In genomic region chr14:20781805-20782204, GRCh38 we compare ENCODE assay signal across 10 cellular contexts. TPM values are rescaled to one million over a fixed set of nuclear protein-coding genes. Genes with fewer than 3 reads are reported as not detected.
DNase-seq lines count a peak whose midpoint lies in the region; ATAC-seq, FAIRE-seq and TF ChIP-seq lines count a peak whose summit lies in the region.
"Had no signal": no experiment of that assay in that cellular context is flagged by ENCODE, and none has a peak within 500 bp of the region (broad histone marks: within the 10 kb centered on the region; RNA-seq: fewer than 3 reads in every experiment).

No MANE protein-coding gene starts in this region.

- H3K27ac ChIP-seq in breast epithelium (peak overlapping the region in 1 of 2 donors; percentile 40), mammary epithelial cell (ENCODE audit: insufficient read depth, low read depth, low read length) (no peak overlapping the region), astrocyte (ENCODE audit: low read depth, low read length) (no peak overlapping the region), transverse colon (peak overlapping the region; percentile 67 to 83 (median 77)), GM23248 (no peak overlapping the region), body of pancreas (peak overlapping the region in 1 of 4 donors; percentile 61)

- TF ChIP-seq CTCF in breast epithelium (IDR thresholded peaks at IDR 0.05) = no peak
- no peak for TF ChIP-seq CTCF in mammary epithelial cell (conservative IDR thresholded peaks at IDR 0.05 in 1 of 2, IDR thresholded peaks at IDR 0.05 in 1 of 2; ENCODE audit: extremely low read depth in 1 of 2, insufficient read depth in 1 of 2, low read depth in 1 of 2, low read length in 2 of 2)
- no peak for TF ChIP-seq CTCF in astrocyte (IDR thresholded peaks at IDR 0.05; ENCODE audit: insufficient read depth, low read depth, low read length)
- no peak for TF ChIP-seq CTCF in mucosa of descending colon (IDR thresholded peaks at IDR 0.05)
- no peak for TF ChIP-seq CTCF in transverse colon (IDR thresholded peaks at IDR 0.05)
- TF ChIP-seq CTCF in body of pancreas (IDR thresholded peaks at IDR 0.05) = no peak

- FAIRE-seq in astrocyte (lab: Jason Lieb, UNC) = no peak

- CTCF ChIA-PET in mammary epithelial cell (lab: Charles Lee; ENCODE audit: low non-redundant PET) = interaction anchor here (0.7 kb wide), 1 partner anchor 189 kb away, joined by 3 read pairs; no protein-coding TSS in a partner anchor

- H3K4me2 ChIP-seq in mammary epithelial cell (ENCODE audit: insufficient read depth, low read depth, low read length) (no peak overlapping the region), astrocyte (ENCODE audit: low read length) (no peak overlapping the region), GM23248 (ENCODE audit: unreplicated experiment) (no peak overlapping the region)

- H3K27me3 Mint-ChIP-seq in astrocyte (ENCODE audit: low read depth, unreplicated experiment) = no peaks in the 10 kb centered on the region

- H3K27ac Mint-ChIP-seq in astrocyte (ENCODE audit: unreplicated experiment) = peak overlapping the region; percentile 48

- 78% methylated on average over 4 of the region's 4 CpGs for WGBS in mammary epithelial cell (ENCODE audit: low coverage, missing lambda C conversion rate)
- WGBS in transverse colon (ENCODE audit: low coverage in 1 of 2), 2 donors = 19 to 31% methylated on average over 2 to 4 of the region's 4 CpGs
- 9 to 10% methylated on average over 4 of the region's 4 CpGs for WGBS in GM23248 (ENCODE audit: low coverage in 1 of 2, low lambda C conversion rate in 2 of 2, missing lambda C conversion rate in 2 of 2), 2 experiments
- WGBS in body of pancreas, 2 donors = 41 to 61% methylated on average over 4 of the region's 4 CpGs

- H3K9ac ChIP-seq in mammary epithelial cell (ENCODE audit: insufficient read depth, low read length) (no peak overlapping the region), astrocyte (ENCODE audit: low read length) (no peak overlapping the region), GM23248 (no peak overlapping the region)

- dilution Hi-C loops in mammary epithelial cell (cut with HindIII; ENCODE audit: low sequenced_read_pairs) = loop anchor here (5.0 kb wide), 2 partner anchors 70 to 90 kb away; no protein-coding TSS in a partner anchor

- H4K20me1 ChIP-seq in mammary epithelial cell (ENCODE audit: insufficient read depth, low read length) = no peaks in the 10 kb centered on the region
- no peaks in the 10 kb centered on the region for H4K20me1 ChIP-seq in astrocyte (ENCODE audit: insufficient read depth, low read length)
- no peaks in the 10 kb centered on the region for H4K20me1 ChIP-seq in GM23248 (ENCODE audit: insufficient read depth)

- H3K9me3 Mint-ChIP-seq in astrocyte (ENCODE audit: unreplicated experiment) = peaks cover 2% of the 10 kb centered on the region

- H3K9me2 ChIP-seq in GM23248 (ENCODE audit: insufficient read depth) = no peaks in the 10 kb centered on the region

- in situ Hi-C loops in mammary epithelial cell (cut with MboI; ENCODE audit: low sequenced_read_pairs in 2 of 2) (no loop called here), transverse colon (cut with MboI; ENCODE audit: low pct_ligation_motif_present in 1 of 4, low pct_unique_long_range_greater_than_20kb in 1 of 4, low sequenced_read_pairs in 3 of 4) (no loop called here), GM23248 (cut with MboI) (no loop called here)

- H3K27me3 ChIP-seq in breast epithelium (no peaks in the 10 kb centered on the region), mammary epithelial cell (ENCODE audit: insufficient read depth, low read length) (no peaks in the 10 kb centered on the region), astrocyte (ENCODE audit: insufficient read depth, low read length) (no peaks in the 10 kb centered on the region), transverse colon (no peaks in the 10 kb centered on the region), GM23248 (replicated peaks; ENCODE audit: insufficient read depth) (no peaks in the 10 kb centered on the region), body of pancreas (no peaks in the 10 kb centered on the region)

- H3K4me1 ChIP-seq in breast epithelium (no peaks in the 10 kb centered on the region), mammary epithelial cell (ENCODE audit: insufficient read depth, low read length) (no peaks in the 10 kb centered on the region), astrocyte (ENCODE audit: insufficient read depth, low read length) (no peaks in the 10 kb centered on the region), mucosa of descending colon (ENCODE audit: low read depth) (peaks cover 27% of the 10 kb centered on the region), transverse colon (peaks cover 4 to 39% (median 23%) of the 10 kb centered on the region in 4 donors), GM23248 (ENCODE audit: insufficient read depth) (no peaks in the 10 kb centered on the region), body of pancreas (no peaks in the 10 kb centered on the region)

- no peaks in the 10 kb centered on the region for H3K9me3 ChIP-seq in breast epithelium
- H3K9me3 ChIP-seq in mammary epithelial cell (replicated peaks; ENCODE audit: insufficient read depth, low read length) = no peaks in the 10 kb centered on the region
- no peaks in the 10 kb centered on the region for H3K9me3 ChIP-seq in astrocyte (ENCODE audit: insufficient read depth, low read depth, low read length)
- no peaks in the 10 kb centered on the region for H3K9me3 ChIP-seq in mucosa of descending colon
- no peaks in the 10 kb centered on the region for H3K9me3 ChIP-seq in transverse colon
- no peaks in the 10 kb centered on the region for H3K9me3 ChIP-seq in GM23248 (ENCODE audit: low read depth)
- no peaks in the 10 kb centered on the region for H3K9me3 ChIP-seq in body of pancreas

- H3K36me3 ChIP-seq in breast epithelium (no peaks in the 10 kb centered on the region), mammary epithelial cell (ENCODE audit: insufficient read depth, low read length) (no peaks in the 10 kb centered on the region), astrocyte (ENCODE audit: insufficient read depth, low read length) (no peaks in the 10 kb centered on the region), mucosa of descending colon (ENCODE audit: low read depth) (no peaks in the 10 kb centered on the region), transverse colon (no peaks in the 10 kb centered on the region), GM23248 (ENCODE audit: low read depth) (no peaks in the 10 kb centered on the region), body of pancreas (replicated peaks in 1 of 2; ENCODE audit: insufficient read depth in 1 of 2, low read depth in 2 of 2) (no peaks in the 10 kb centered on the region)

- ATAC-seq in mucosa of descending colon (peak; percentile 39), body of pancreas (no peak), GM18870 (IDR thresholded peaks at IDR 0.05; ENCODE audit: unreplicated experiment) (no peak)

- H3K4me3 Mint-ChIP-seq in astrocyte (ENCODE audit: unreplicated experiment) = no peak overlapping the region

- H3K4me3 ChIP-seq in breast epithelium = peak overlapping the region; percentile 26 to 33 (median 26)
- H3K4me3 ChIP-seq in mammary epithelial cell (replicated peaks in 1 of 3; ENCODE audit: insufficient read depth in 1 of 3, low read depth in 2 of 3, low read length in 3 of 3) = no peak overlapping the region
- no peak overlapping the region for H3K4me3 ChIP-seq in astrocyte (ENCODE audit: insufficient read depth, low read depth, low read length)
- H3K4me3 ChIP-seq in mucosa of descending colon = no peak overlapping the region
- H3K4me3 ChIP-seq in transverse colon = peak overlapping the region in 1 of 4 donors; percentile 31
- H3K4me3 ChIP-seq in GM23248 = no peak overlapping the region
- no peak overlapping the region for H3K4me3 ChIP-seq in body of pancreas

- H2AFZ ChIP-seq in mammary epithelial cell (ENCODE audit: low read depth, low read length) (no peak overlapping the region), astrocyte (ENCODE audit: low read depth, low read length) (no peak overlapping the region), GM23248 (no peak overlapping the region)

- H3F3A ChIP-seq in GM23248 (ENCODE audit: insufficient read depth) = no peaks in the 10 kb centered on the region

- H3K79me2 ChIP-seq in mammary epithelial cell (ENCODE audit: insufficient read depth, low read length) (no peaks in the 10 kb centered on the region), astrocyte (ENCODE audit: insufficient read depth, low read length) (no peaks in the 10 kb centered on the region), GM23248 (ENCODE audit: insufficient read depth) (no peaks in the 10 kb centered on the region)

- DNase-seq in breast epithelium (ENCODE audit: low spot score in 2 of 2) (no peak), mammary epithelial cell (no peak), astrocyte (ENCODE audit: low read depth) (no peak), mucosa of descending colon (peak in 1 of 3 donors; percentile 17), transverse colon (no peak), GM23248 (no peak), body of pancreas (no peak)

- BruUV-seq in mammary epithelial cell (replicated peaks; lab: Mats Ljungman, UMichigan) = no TSS peak

- H3K4me1 Mint-ChIP-seq in astrocyte (ENCODE audit: low read depth, unreplicated experiment) = peaks cover 16% of the 10 kb centered on the region

- no peak for TF ChIP-seq POLR2A in breast epithelium (IDR thresholded peaks at IDR 0.05)
- TF ChIP-seq POLR2A in transverse colon (IDR thresholded peaks at IDR 0.05) = no peak
- TF ChIP-seq POLR2A in body of pancreas (IDR thresholded peaks at IDR 0.05) = no peak

- TF ChIP-seq EP300 in transverse colon (IDR thresholded peaks at IDR 0.05; ENCODE audit: low read depth) = no peak

- no peaks in the 10 kb centered on the region for H3K36me3 Mint-ChIP-seq in astrocyte (ENCODE audit: low read depth, unreplicated experiment)

- intact Hi-C loops in breast epithelium (cut with DNase I; ENCODE audit: low total_unique reads) (no loop called here), mammary epithelial cell (cut with micrococcal nuclease) (no loop called here), mucosa of descending colon (cut with DNase I, micrococcal nuclease) (no loop called here), transverse colon (cut with DNase I; ENCODE audit: low total_unique reads) (no loop called here), body of pancreas (cut with DNase I) (no loop called here)

RNA-seq across cellular contexts. Expression of gene RNASE6, which starts 0.7 kb away (rescaled TPM):
- 10 to 100 TPM in 2 of 3 donors, 1 to 10 TPM in 1; 7.2 to 58.7 (median 16.7) TPM for total RNA-seq in breast epithelium
- not detected for total RNA-seq in mammary epithelial cell
- not detected for polyA plus RNA-seq in mammary epithelial cell
- not detected for polyA minus RNA-seq in mammary epithelial cell
- 0.29 TPM in 1 of 2 replicates, not detected in the other for total RNA-seq in astrocyte
- 10 to 100 TPM in 1 of 3 donors, 1 to 10 TPM in 2; 3.3 to 13.7 (median 9.1) TPM for total RNA-seq in mucosa of descending colon
- total RNA-seq in transverse colon = 10 to 100 TPM in 2 of 4 donors, 1 to 10 TPM in 1, not detected in 1; 7.6 to 27.7 (median 17.0) TPM
- total RNA-seq in GM23248 (2014; rRNA removed; shearing (Covaris generic)) = not detected in 2 replicates
- not detected in 2 replicates for polyA plus RNA-seq in GM23248 (2016; fragmentation: Nextera tagmentation; extraction: Ambion mirVana)
- total RNA-seq in body of pancreas = 1 to 10 TPM in 1 of 2 donors, not detected in 1; 9.6 TPM

RNA-seq across cellular contexts. Expression of gene EDDM3B, which starts 13.6 kb away (rescaled TPM):
- total RNA-seq in breast epithelium (1 to 10 TPM in 1 of 3 donors, not detected in 2; 1.3 TPM), mammary epithelial cell (not detected), astrocyte (not detected in 2 replicates), mucosa of descending colon (not detected), transverse colon (not detected), body of pancreas (not detected)
- polyA plus RNA-seq in mammary epithelial cell (not detected), GM23248 (2016; fragmentation: Nextera tagmentation; extraction: Ambion mirVana) (not detected in 2 replicates)
- not detected for polyA minus RNA-seq in mammary epithelial cell
- total RNA-seq in GM23248 (2014; rRNA removed; shearing (Covaris generic)) = not detected in 2 replicates
- total RNA-seq: omental fat pad had no signal
- polyA plus RNA-seq: esophagus had no signal

RNA-seq across cellular contexts. Expression of gene RNASE1, which starts 20.8 kb away (rescaled TPM):
- 1,000 to 10,000 TPM in 1 of 3 donors, 100 to 1,000 TPM in 2; 125 to 1,186 (median 303) TPM for total RNA-seq in breast epithelium
- not detected for total RNA-seq in mammary epithelial cell
- polyA plus RNA-seq in mammary epithelial cell = not detected
- polyA minus RNA-seq in mammary epithelial cell = not detected
- 4.7 and 5.3 TPM in 2 replicates for total RNA-seq in astrocyte
- 100 to 1,000 TPM; 105 to 275 (median 203) TPM for total RNA-seq in mucosa of descending colon
- total RNA-seq in transverse colon = 100 to 1,000 TPM in 3 of 4 donors, 10 to 100 TPM in 1; 96.7 to 296 (median 177) TPM
- total RNA-seq in GM23248 (2014; rRNA removed; shearing (Covaris generic)) = not detected in 2 replicates
- polyA plus RNA-seq in GM23248 (2016; fragmentation: Nextera tagmentation; extraction: Ambion mirVana) = not detected in 2 replicates
- 100 to 1,000 TPM; 316 to 772 TPM for total RNA-seq in body of pancreas

RNA-seq across cellular contexts. Expression of gene EDDM3A, which starts 36.1 kb away (rescaled TPM):
- total RNA-seq in breast epithelium = not detected
- not detected for total RNA-seq in mammary epithelial cell
- polyA plus RNA-seq in mammary epithelial cell = not detected
- polyA minus RNA-seq in mammary epithelial cell = not detected
- total RNA-seq in astrocyte = not detected in 2 replicates
- not detected for total RNA-seq in mucosa of descending colon
- total RNA-seq in transverse colon = not detected
- not detected in 2 replicates for total RNA-seq in GM23248 (2014; rRNA removed; shearing (Covaris generic))
- polyA plus RNA-seq in GM23248 (2016; fragmentation: Nextera tagmentation; extraction: Ambion mirVana) = not detected in 2 replicates
- not detected for total RNA-seq in body of pancreas
- total RNA-seq: omental fat pad had no signal
- polyA plus RNA-seq: esophagus had no signal

Comparison
In these comparisons a context has a peak if more than half of its experiments do, and no peak if none do; other contexts are left out.
1. H3K4me3 ChIP-seq: peak in breast epithelium (3 of 3); none in mammary epithelial cell (0 of 3), astrocyte (single experiment), mucosa of descending colon (single experiment), GM23248 (single experiment) and body of pancreas (0 of 2).
2. RNA of gene RNASE1, which starts 20.8 kb away (total RNA-seq): 316 to 772 TPM in body of pancreas, 125 to 1,186 TPM in breast epithelium, 96.7 to 296 TPM in transverse colon and 105 to 275 TPM in mucosa of descending colon; 4.7 to 5.3 TPM in astrocyte, not detected in mammary epithelial cell and not detected in GM23248; every median in the first group is over 10 times any median in the second.
3. H3K27ac ChIP-seq: peak in transverse colon (4 of 4); none in mammary epithelial cell (single experiment), astrocyte (single experiment) and GM23248 (single experiment).